In the genomic region with DNA sequence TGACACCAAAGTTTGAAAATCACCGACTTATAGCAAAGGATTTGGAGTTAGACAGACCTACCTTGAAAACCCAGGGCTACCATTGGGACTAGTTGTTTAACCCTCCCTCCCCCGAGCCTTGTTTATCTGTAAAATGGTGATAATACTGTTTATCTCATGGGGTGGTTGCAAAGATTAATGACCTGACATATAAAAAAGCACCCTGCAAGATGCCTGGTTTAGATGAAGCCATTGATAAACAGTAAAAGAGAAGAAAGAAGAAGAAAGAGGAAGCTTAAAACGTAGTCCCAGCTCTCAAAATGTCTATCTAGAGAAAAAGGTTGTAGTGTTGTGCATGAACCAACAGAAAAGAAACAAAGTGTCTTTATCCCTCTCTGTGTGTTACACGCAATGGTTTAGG, we compare ENCODE assay signal across 1 cellular context.
TF ChIP-seq lines count a peak whose summit lies in the region.

No MANE protein-coding gene starts in this region.

TF ChIP-seq in SK-N-SH treated with all-trans-retinoic acid at 6 μM for 48 hours, 23 proteins besides CTCF, POLR2A, EP300 and RAD21 (continued from another document):
- no peak for TF ChIP-seq ZNF70 (CRISPR knock-in tag; IDR thresholded peaks at IDR 0.05)
